Comparison of ENCODE assay signal across 14 cellular contexts in the genomic region with DNA sequence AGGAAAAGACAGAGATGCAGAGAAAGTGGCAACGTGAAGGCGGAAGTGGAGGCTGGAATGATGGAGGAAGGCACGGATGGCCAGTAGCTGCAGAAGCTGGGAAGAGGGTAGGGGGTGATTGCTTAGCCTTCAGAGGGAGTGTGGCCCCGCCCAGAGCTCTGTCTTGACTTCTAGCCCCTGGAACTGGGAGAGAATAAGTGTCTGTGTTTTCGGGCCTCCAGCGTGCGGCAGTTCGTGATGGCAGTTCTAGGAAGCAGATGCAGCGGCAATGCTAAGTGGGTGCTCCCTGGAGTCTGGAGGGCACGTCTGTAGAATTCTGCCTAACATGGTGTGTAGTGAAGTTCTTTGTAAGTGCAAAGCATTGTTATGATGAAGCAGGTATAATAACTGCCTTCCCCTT.
A peak's percentile ranks its signal among the peaks of the same experiment; 100 is the strongest.
DNase-seq lines count a peak whose midpoint lies in the region; ATAC-seq and TF ChIP-seq lines count a peak whose summit lies in the region.
"Had no signal": no experiment of that assay in that cellular context is flagged by ENCODE, and none has a peak within 500 bp of the region (broad histone marks: within the 10 kb centered on the region; RNA-seq: fewer than 3 reads in every experiment).

No MANE protein-coding gene starts in this region.

- H3K36me3 ChIP-seq in neuronal stem cell (replicated peaks in 1 of 2; ENCODE audit: control insufficient read depth in 2 of 2, insufficient read depth in 2 of 2, low read length in 2 of 2) (no peaks in the 10 kb centered on the region), Caco-2 (ENCODE audit: control insufficient read depth, insufficient read depth, low read length) (no peaks in the 10 kb centered on the region)
- H3K36me3 ChIP-seq: BE2C, HAP-1 had no signal

- no peak overlapping the region for H4K91ac ChIP-seq in neuronal stem cell (ENCODE audit: low read depth, low read length, poor library complexity)

- H3K9me3 ChIP-seq in neuronal stem cell (replicated peaks in 1 of 2; ENCODE audit: control insufficient read depth in 2 of 2, insufficient read depth in 1 of 2, low read depth in 1 of 2, low read length in 2 of 2) (no peaks in the 10 kb centered on the region), Caco-2 (no peaks in the 10 kb centered on the region)
- H3K9me3 ChIP-seq: A549, BE2C, HAP-1 had no signal

- H2BK12ac ChIP-seq in neuronal stem cell (ENCODE audit: low read length): no peak overlapping the region

- H3K27me3 ChIP-seq in neuronal stem cell (ENCODE audit: control insufficient read depth in 3 of 3, insufficient read depth in 3 of 3, low read depth in 1 of 3, low read length in 3 of 3): no peaks in the 10 kb centered on the region
- no peaks in the 10 kb centered on the region for H3K27me3 ChIP-seq in Caco-2 (replicated peaks; ENCODE audit: control insufficient read depth, insufficient read depth, low read length)
- H3K27me3 ChIP-seq: BE2C had no signal

- H3K4me1 ChIP-seq in neuronal stem cell (ENCODE audit: control insufficient read depth in 2 of 2, insufficient read depth in 1 of 2, low read depth in 1 of 2, low read length in 2 of 2): peaks cover 0 to 8% of the 10 kb centered on the region in 2 donors
- no peaks in the 10 kb centered on the region for H3K4me1 ChIP-seq in Caco-2
- H3K4me1 ChIP-seq: A549, BE2C, HAP-1 had no signal

- H2BK120ac ChIP-seq in neuronal stem cell (ENCODE audit: low read depth, low read length): no peak overlapping the region

- no peaks in the 10 kb centered on the region for H3K36me3 Mint-ChIP-seq in activated T-cell treated with anti-CD3 and anti-CD28 coated beads, Interleukin-2, amount 50 U/mL, for 24 hours (ENCODE audit: low read depth)
- no peaks in the 10 kb centered on the region for H3K36me3 Mint-ChIP-seq in activated T-cell treated with anti-CD3 and anti-CD28 coated beads, Interleukin-2, amount 50 U/mL, for 72 hours (ENCODE audit: insufficient read depth in 2 of 2)
- H3K36me3 Mint-ChIP-seq in endothelial cell (ENCODE audit: low read depth, unreplicated experiment): peaks cover 28% of the 10 kb centered on the region
- no peaks in the 10 kb centered on the region for H3K36me3 Mint-ChIP-seq in Caco-2 (ENCODE audit: insufficient read depth, unreplicated experiment)
- H3K36me3 Mint-ChIP-seq: CD4-positive, alpha-beta memory T cell had no signal

- TF ChIP-seq CTCF in endothelial cell (IDR thresholded peaks at IDR 0.05; ENCODE audit: unreplicated experiment) (no peak), Caco-2 (IDR thresholded peaks at IDR 0.05; ENCODE audit: insufficient read depth in 1 of 2, low read depth in 1 of 2, low read length in 1 of 2, severe bottlenecking in 1 of 2, unreplicated experiment in 1 of 2) (no peak)

- peaks cover 2% of the 10 kb centered on the region for H3K27me3 Mint-ChIP-seq in activated T-cell treated with anti-CD3 and anti-CD28 coated beads, Interleukin-2, amount 50 U/mL, for 24 hours
- no peaks in the 10 kb centered on the region for H3K27me3 Mint-ChIP-seq in activated T-cell treated with anti-CD3 and anti-CD28 coated beads, Interleukin-2, amount 50 U/mL, for 72 hours (ENCODE audit: low read depth)
- H3K27me3 Mint-ChIP-seq in endothelial cell (ENCODE audit: unreplicated experiment): peaks cover 14% of the 10 kb centered on the region
- peaks cover 4% of the 10 kb centered on the region for H3K27me3 Mint-ChIP-seq in Caco-2 (ENCODE audit: insufficient read depth, unreplicated experiment)

- POLR2A ChIA-PET in Caco-2 (lab: Charles Lee): no interaction called here

- peak; percentile 6 for DNase-seq in activated T-cell treated with anti-CD3 and anti-CD28 coated beads, Interleukin-2, amount 50 U/mL, for 24 hours
- DNase-seq in activated T-cell treated with anti-CD3 and anti-CD28 coated beads, Interleukin-2, amount 50 U/mL, for 72 hours: no peak
- DNase-seq in endothelial cell (ENCODE audit: low spot score): no peak
- DNase-seq in neuronal stem cell (ENCODE audit: low spot score): no peak
- DNase-seq in Caco-2: no peak
- DNase-seq: BE2C; CD4-positive, alpha-beta memory T cell; DMS53; GF-D8 had no signal

- no peak overlapping the region for H3K14ac ChIP-seq in neuronal stem cell (ENCODE audit: low read length)

- WGBS in neuronal stem cell (ENCODE audit: extremely low coverage in 2 of 2, insufficient read length in 2 of 2, insufficient replicate concordance in 1 of 2), 2 donors: no CpG with 5 or more reads among the region's 10 CpGs

- H3K4me3 ChIP-seq in neuronal stem cell (ENCODE audit: low read length in 2 of 2): no peak overlapping the region
- H3K4me3 ChIP-seq in Caco-2 (ENCODE audit: low read depth, low read length): no peak overlapping the region
- H3K4me3 ChIP-seq: A549, HAP-1 had no signal

- H3K27ac ChIP-seq in neuronal stem cell (replicated peaks; ENCODE audit: low read length): no peak overlapping the region
- H3K27ac ChIP-seq: A549, C4-2B had no signal

- BruUV-seq in Caco-2 (replicated peaks; lab: Mats Ljungman, UMichigan): no TSS peak

- H2AFZ ChIP-seq in neuronal stem cell (ENCODE audit: low read length): no peak overlapping the region

- H4K8ac ChIP-seq in neuronal stem cell (ENCODE audit: low read depth, low read length): no peak overlapping the region

- H2BK5ac ChIP-seq in neuronal stem cell (ENCODE audit: low read length): no peak overlapping the region

- intact Hi-C loops in Caco-2 (cut with micrococcal nuclease; ENCODE audit: unreplicated experiment): no loop called here

- no peaks in the 10 kb centered on the region for H3K79me1 ChIP-seq in neuronal stem cell (ENCODE audit: low read depth, low read length)

- H3K4me2 ChIP-seq in neuronal stem cell (ENCODE audit: insufficient read depth, low read length, poor library complexity, severe bottlenecking): no peak overlapping the region
- H3K4me2 ChIP-seq: A549 had no signal

- H3K23ac ChIP-seq in neuronal stem cell (ENCODE audit: low read depth, low read length, poor library complexity): no peak overlapping the region

- peak overlapping the region; percentile 24 for H3K4ac ChIP-seq in neuronal stem cell (ENCODE audit: low read length)

- no peak overlapping the region for H2AK5ac ChIP-seq in neuronal stem cell (ENCODE audit: low read depth, low read length)

- no peak overlapping the region for H3K27ac Mint-ChIP-seq in activated T-cell treated with anti-CD3 and anti-CD28 coated beads, Interleukin-2, amount 50 U/mL, for 24 hours
- H3K27ac Mint-ChIP-seq in activated T-cell treated with anti-CD3 and anti-CD28 coated beads, Interleukin-2, amount 50 U/mL, for 72 hours: no peak overlapping the region
- H3K27ac Mint-ChIP-seq in endothelial cell (ENCODE audit: unreplicated experiment): no peak overlapping the region
- H3K27ac Mint-ChIP-seq in Caco-2 (ENCODE audit: unreplicated experiment): no peak overlapping the region
- H3K27ac Mint-ChIP-seq: CD4-positive, alpha-beta memory T cell had no signal

- no peak overlapping the region for H2BK15ac ChIP-seq in neuronal stem cell (ENCODE audit: low read length)

- ATAC-seq in activated T-cell treated with anti-CD3 and anti-CD28 coated beads, Interleukin-2, amount 50 U/mL, for 72 hours (replicated peaks in 1 of 2): no peak
- no peak for ATAC-seq in GM21390 (IDR thresholded peaks at IDR 0.05; ENCODE audit: unreplicated experiment)
- ATAC-seq: A549, HepG2 had no signal

- H3K4me3 Mint-ChIP-seq in activated T-cell treated with anti-CD3 and anti-CD28 coated beads, Interleukin-2, amount 50 U/mL, for 24 hours: no peak overlapping the region
- no peak overlapping the region for H3K4me3 Mint-ChIP-seq in activated T-cell treated with anti-CD3 and anti-CD28 coated beads, Interleukin-2, amount 50 U/mL, for 72 hours
- peak overlapping the region; percentile 2 for H3K4me3 Mint-ChIP-seq in endothelial cell (ENCODE audit: unreplicated experiment)
- no peak overlapping the region for H3K4me3 Mint-ChIP-seq in Caco-2 (ENCODE audit: unreplicated experiment)
- H3K4me3 Mint-ChIP-seq: CD4-positive, alpha-beta memory T cell had no signal

- no peaks in the 10 kb centered on the region for H3K4me1 Mint-ChIP-seq in activated T-cell treated with anti-CD3 and anti-CD28 coated beads, Interleukin-2, amount 50 U/mL, for 24 hours (ENCODE audit: low read depth)
- no peaks in the 10 kb centered on the region for H3K4me1 Mint-ChIP-seq in activated T-cell treated with anti-CD3 and anti-CD28 coated beads, Interleukin-2, amount 50 U/mL, for 72 hours (ENCODE audit: low read depth)
- H3K4me1 Mint-ChIP-seq in endothelial cell (ENCODE audit: unreplicated experiment) (no peaks in the 10 kb centered on the region), Caco-2 (ENCODE audit: low read depth, unreplicated experiment) (no peaks in the 10 kb centered on the region)
- H3K4me1 Mint-ChIP-seq: CD4-positive, alpha-beta memory T cell had no signal

- H3K18ac ChIP-seq in neuronal stem cell (ENCODE audit: low read length): peak overlapping the region; percentile 11

- no peak overlapping the region for H3K9ac ChIP-seq in neuronal stem cell (ENCODE audit: low read depth, low read length, poor library complexity)

- CTCF ChIA-PET in Caco-2 (lab: Charles Lee): no interaction called here

- peaks cover 2% of the 10 kb centered on the region for H3K9me3 Mint-ChIP-seq in activated T-cell treated with anti-CD3 and anti-CD28 coated beads, Interleukin-2, amount 50 U/mL, for 24 hours
- H3K9me3 Mint-ChIP-seq in activated T-cell treated with anti-CD3 and anti-CD28 coated beads, Interleukin-2, amount 50 U/mL, for 72 hours: no peaks in the 10 kb centered on the region
- H3K9me3 Mint-ChIP-seq in endothelial cell (ENCODE audit: unreplicated experiment): peaks cover 50% of the 10 kb centered on the region
- peaks cover 45% of the 10 kb centered on the region for H3K9me3 Mint-ChIP-seq in Caco-2 (ENCODE audit: unreplicated experiment)
